Comparison of ENCODE assay signal across 18 cellular contexts in the genomic region with DNA sequence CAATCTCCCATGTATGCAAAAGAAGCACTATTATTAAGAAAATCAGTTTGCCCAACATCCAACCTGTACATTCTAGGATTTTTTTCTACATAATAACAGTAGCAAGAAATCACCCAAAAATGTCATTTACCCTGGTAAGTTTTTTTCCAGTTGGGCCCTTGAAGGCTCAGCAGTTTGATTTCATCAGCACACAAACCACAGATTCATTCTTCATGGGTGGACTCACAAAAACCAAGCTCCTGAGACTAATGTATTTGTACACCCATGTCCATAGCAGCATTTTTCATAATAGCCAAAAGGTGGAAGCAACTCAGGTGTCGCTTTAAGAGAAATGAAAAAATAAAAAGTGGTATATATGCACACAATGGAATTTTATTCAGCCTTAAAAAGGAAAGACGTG.
"Had no signal": no experiment of that assay in that cellular context is flagged by ENCODE, and none has a peak within 500 bp of the region (broad histone marks: within the 10 kb centered on the region; RNA-seq: fewer than 3 reads in every experiment).

No MANE protein-coding gene starts in this region.

- H3K4me3 Mint-ChIP-seq: activated naive CD4-positive, alpha-beta T cell treated with anti-CD3 and anti-CD28 coated beads for 36 hours; activated naive CD8-positive, alpha-beta T cell treated with anti-CD3 and anti-CD28 coated beads, Interleukin-2, amount 50 U/mL, for 24 hours; naive B cell; stimulated activated naive CD8-positive, alpha-beta T cell treated with anti-CD3 and anti-CD28 coated beads, Interleukin-15, Interleukin-2, amounts not matched to agents 100 ng/mL and 50 ng/mL, for 24 hours; type B pancreatic cell had no signal

- H3K36me3 Mint-ChIP-seq: type B pancreatic cell had no signal

- ATAC-seq: activated naive CD8-positive, alpha-beta T cell treated with anti-CD3 and anti-CD28 coated beads, Interleukin-2, amount 50 U/mL, for 24 hours; left lung; sciatic nerve had no signal

- H3K27me3 Mint-ChIP-seq: stimulated activated naive CD8-positive, alpha-beta T cell treated with anti-CD3 and anti-CD28 coated beads, Interleukin-15, Interleukin-2, amounts not matched to agents 100 ng/mL and 50 ng/mL, for 24 hours; type B pancreatic cell had no signal

- H3K27ac Mint-ChIP-seq: activated naive CD4-positive, alpha-beta T cell treated with anti-CD3 and anti-CD28 coated beads for 36 hours; activated naive CD8-positive, alpha-beta T cell treated with anti-CD3 and anti-CD28 coated beads, Interleukin-2, amount 50 U/mL, for 24 hours; activated T-helper 2 cell treated with anti-CD3 and anti-CD28 coated beads, Interferon-gamma antibody, Interleukin-2, Interleukin-4, amounts not matched to agents 10 μg/mL and 5 μg/mL and 100 μg/mL, durations not matched to agents 14 hours and 24 hours and 36 hours; naive B cell; stimulated activated naive CD8-positive, alpha-beta T cell treated with anti-CD3 and anti-CD28 coated beads, Interleukin-15, Interleukin-2, amounts not matched to agents 100 ng/mL and 50 ng/mL, for 24 hours; type B pancreatic cell had no signal

- H3K9me3 Mint-ChIP-seq: type B pancreatic cell had no signal

- H3K4me3 ChIP-seq: hepatocyte, left lung, ovary, spleen had no signal

- DNase-seq: activated CD4-positive, CD25-positive, alpha-beta regulatory T cell treated with anti-CD3 and anti-CD28 coated beads, Interleukin-2, amount 50 U/mL, for 72 hours; activated naive CD4-positive, alpha-beta T cell treated with anti-CD3 and anti-CD28 coated beads for 36 hours; activated naive CD8-positive, alpha-beta T cell treated with anti-CD3 and anti-CD28 coated beads, Interleukin-2, amount 50 U/mL, for 24 hours; caudate nucleus; cortex of kidney; effector CD4-positive, alpha-beta T cell; kidney; left lung; naive B cell; ovary; spleen; T-helper 1 cell; T1000 had no signal

- H3K4me1 Mint-ChIP-seq: naive B cell had no signal
